8 cellular contexts compared by ENCODE assay signal in genomic region chr5:162209005-162209605, GRCh38.
A peak's percentile ranks its signal among the peaks of the same experiment; 100 is the strongest.
DNase-seq lines count a peak whose midpoint lies in the region; ATAC-seq and TF ChIP-seq lines count a peak whose summit lies in the region.

No MANE protein-coding gene starts in this region.

- no peak for TF ChIP-seq RAD21 in neural cell (conservative IDR thresholded peaks at IDR 0.05)

- H3F3A ChIP-seq in neural cell (ENCODE audit: insufficient read depth, low read length, poor library complexity, severe bottlenecking) = no peaks in the 10 kb centered on the region

- no peaks in the 10 kb centered on the region for H3K27me3 ChIP-seq in neural cell (ENCODE audit: insufficient read depth, low read depth, low read length)

- DNase-seq in DMS114 treated with DMSO at 0.1 percent for 48 hours (lab: John Stamatoyannopoulos, UW; ENCODE audit: unreplicated experiment) (peak; percentile 8), NCI-H526 treated with DMSO at 0.1 percent for 48 hours (lab: John Stamatoyannopoulos, UW) (peak; percentile 48), cerebellar cortex (ENCODE audit: low spot score) (peak; percentile 71), NCI-H510A treated with DMSO at 0.1 percent for 48 hours (lab: John Stamatoyannopoulos, UW) (no peak)
- no peak for DNase-seq in activated CD4-positive, alpha-beta T cell treated with anti-CD3 and anti-CD28 coated beads, Interleukin-2, amount 10 ng/mL, durations not matched to agents 7 days and 5 days

- H3K9ac ChIP-seq in neural cell (ENCODE audit: low read length) = no peak overlapping the region

- H3K27ac ChIP-seq in neural cell (ENCODE audit: low read length) = no peak overlapping the region

- H2AFZ ChIP-seq in neural cell (ENCODE audit: low read depth, low read length) = no peak overlapping the region

- CTCF ChIA-PET in activated CD4-positive, alpha-beta T cell treated with anti-CD3 and anti-CD28 coated beads, Interleukin-2, amount 10 ng/mL, durations not matched to agents 7 days and 5 days (lab: Charles Lee) = no interaction called here

- no peaks in the 10 kb centered on the region for H3K4me1 Mint-ChIP-seq in activated CD4-positive, alpha-beta T cell treated with anti-CD3 and anti-CD28 coated beads, Interleukin-2, amount 10 ng/mL, durations not matched to agents 7 days and 5 days

- no peak overlapping the region for H3K4me3 ChIP-seq in neural cell (ENCODE audit: low read length)

- H3K27me3 Mint-ChIP-seq in activated CD4-positive, alpha-beta T cell treated with anti-CD3 and anti-CD28 coated beads, Interleukin-2, amount 10 ng/mL, durations not matched to agents 7 days and 5 days = no peaks in the 10 kb centered on the region

- no peaks in the 10 kb centered on the region for H3K79me2 ChIP-seq in neural cell (replicated peaks; ENCODE audit: insufficient read depth, low read length)

- H3K36me3 Mint-ChIP-seq in activated CD4-positive, alpha-beta T cell treated with anti-CD3 and anti-CD28 coated beads, Interleukin-2, amount 10 ng/mL, durations not matched to agents 7 days and 5 days (ENCODE audit: low read depth) = no peaks in the 10 kb centered on the region

- H3K9me3 ChIP-seq in neural cell (ENCODE audit: low read length) = no peaks in the 10 kb centered on the region

- H4K20me1 ChIP-seq in neural cell (ENCODE audit: insufficient read depth) = no peaks in the 10 kb centered on the region

- no peak overlapping the region for H3K4me3 Mint-ChIP-seq in activated CD4-positive, alpha-beta T cell treated with anti-CD3 and anti-CD28 coated beads, Interleukin-2, amount 10 ng/mL, durations not matched to agents 7 days and 5 days

- POLR2A ChIA-PET in activated CD4-positive, alpha-beta T cell treated with anti-CD3 and anti-CD28 coated beads, Interleukin-2, amount 10 ng/mL, durations not matched to agents 7 days and 5 days (lab: Charles Lee) = no interaction called here

- H3K36me3 ChIP-seq in neural cell (ENCODE audit: insufficient read depth, low read length) = no peaks in the 10 kb centered on the region

- ATAC-seq in GM18873 (IDR thresholded peaks at IDR 0.05; ENCODE audit: low FRiP score, unreplicated experiment) (peak; percentile 69), HG02970 (IDR thresholded peaks at IDR 0.05; ENCODE audit: low FRiP score, unreplicated experiment) (peak; percentile 92)

- H3K9me3 Mint-ChIP-seq in activated CD4-positive, alpha-beta T cell treated with anti-CD3 and anti-CD28 coated beads, Interleukin-2, amount 10 ng/mL, durations not matched to agents 7 days and 5 days = no peaks in the 10 kb centered on the region

- peak; percentile 34 for TF ChIP-seq CTCF in neural cell (IDR thresholded peaks at IDR 0.05; ENCODE audit: poor library complexity, severe bottlenecking)

- no peak overlapping the region for H3K4me2 ChIP-seq in neural cell (ENCODE audit: low read length)

- no peaks in the 10 kb centered on the region for H3K9me2 ChIP-seq in neural cell (ENCODE audit: insufficient read depth, low read length)

- no peak overlapping the region for H3K27ac Mint-ChIP-seq in activated CD4-positive, alpha-beta T cell treated with anti-CD3 and anti-CD28 coated beads, Interleukin-2, amount 10 ng/mL, durations not matched to agents 7 days and 5 days

- TF ChIP-seq EP300 in neural cell (conservative IDR thresholded peaks at IDR 0.05; ENCODE audit: poor library complexity, severe bottlenecking) = no peak

TF ChIP-seq in neural cell, 6 proteins besides CTCF, POLR2A, EP300 and RAD21:
- TF ChIP-seq SMC3 (conservative IDR thresholded peaks at IDR 0.05; ENCODE audit: poor library complexity) (no peak), TAF1 (IDR thresholded peaks at IDR 0.05; ENCODE audit: low read depth) (no peak), POLR2AphosphoS5 (IDR thresholded peaks at IDR 0.05) (no peak), MXI1 (conservative IDR thresholded peaks at IDR 0.05; ENCODE audit: poor library complexity, severe bottlenecking) (no peak), EZH2 (IDR thresholded peaks at IDR 0.05; ENCODE audit: borderline replicate concordance, insufficient read depth, low read length, poor library complexity, severe bottlenecking) (no peak), REST (IDR thresholded peaks at IDR 0.05; ENCODE audit: borderline replicate concordance) (no peak)

Comparison
In these comparisons a context has a peak if more than half of its experiments do, and no peak if none do; other contexts are left out.
1. DNase-seq: peak in DMS114 treated with DMSO at 0.1 percent for 48 hours (single experiment), NCI-H526 treated with DMSO at 0.1 percent for 48 hours (single experiment) and cerebellar cortex (single experiment); none in NCI-H510A treated with DMSO at 0.1 percent for 48 hours (single experiment) and activated CD4-positive, alpha-beta T cell treated with anti-CD3 and anti-CD28 coated beads, Interleukin-2, amount 10 ng/mL, durations not matched to agents 7 days and 5 days (single experiment).